ENCODE assay signal across 13 cellular contexts in genomic region chr1:161315841-161316674, GRCh38. TPM values are rescaled to one million over a fixed set of nuclear protein-coding genes. Genes with fewer than 3 reads are reported as not detected.
A peak's percentile ranks its signal among the peaks of the same experiment; 100 is the strongest.
DNase-seq lines count a peak whose midpoint lies in the region; ATAC-seq and TF ChIP-seq lines count a peak whose summit lies in the region.
"Not testable (repeated sequence)": the region's sequence is repeated elsewhere in the genome, so short reads cannot be mapped to it uniquely, and the experiment has no call there.
"Had no signal": no experiment of that assay in that cellular context is flagged by ENCODE, and none has a peak within 500 bp of the region (broad histone marks: within the 10 kb centered on the region; RNA-seq: fewer than 3 reads in every experiment).

No MANE protein-coding gene starts in this region.

- peak overlapping the region; percentile 100 for H3K4me2 ChIP-seq in Karpas-422 (ENCODE audit: low read depth, low read length, poor library complexity, severe bottlenecking)

- H3K36me3 ChIP-seq in CD8-positive, alpha-beta T cell (ENCODE audit: insufficient read depth, low read length); Karpas-422 (ENCODE audit: insufficient read depth, low read length); iPS-20b (ENCODE audit: insufficient read depth, low read depth, low read length): not testable (repeated sequence)

- peaks cover 14% of the 10 kb centered on the region for H3K4me1 ChIP-seq in CD8-positive, alpha-beta T cell (ENCODE audit: insufficient read depth, low read length)
- H3K4me1 ChIP-seq in Karpas-422 (ENCODE audit: low read length), result peaks cover 49% of the 10 kb centered on the region
- peaks cover 13% of the 10 kb centered on the region for H3K4me1 ChIP-seq in iPS-20b (ENCODE audit: insufficient read depth, low read length)

- POLR2A ChIA-PET in CD8-positive, alpha-beta T cell (lab: Charles Lee), result interaction anchor here (1.2 kb wide), 1 partner anchor 10 kb away, joined by 4 read pairs; no protein-coding TSS in a partner anchor

- not testable (repeated sequence) for DNase-seq in CD8-positive, alpha-beta T cell; T-helper 2 cell treated with Interferon-gamma antibody and Interleukin-4, amounts not matched to agents 5 μg/mL and 100 μg/mL, for 36 hours (ENCODE audit: low spot score); activated naive CD4-positive, alpha-beta T cell treated with anti-CD3 and anti-CD28 coated beads for 36 hours; progenitor cell of endocrine pancreas (ENCODE audit: low spot score, unreplicated experiment)
- peak; percentile 73 for DNase-seq in Karpas-422

- not testable (repeated sequence) for TF ChIP-seq CTCF in CD8-positive, alpha-beta T cell (IDR thresholded peaks at IDR 0.05); progenitor cell of endocrine pancreas (IDR thresholded peaks at IDR 0.05; ENCODE audit: unreplicated experiment)

- H3K9me3 ChIP-seq in CD8-positive, alpha-beta T cell (ENCODE audit: low read length); Karpas-422 (ENCODE audit: low read length); iPS-20b (ENCODE audit: insufficient read depth, low read depth, low read length): not testable (repeated sequence)

- peaks cover 34% of the 10 kb centered on the region for H3K79me2 ChIP-seq in Karpas-422 (ENCODE audit: low read length)

- H3K4me3 ChIP-seq in CD8-positive, alpha-beta T cell (ENCODE audit: low read depth, low read length), result not testable (repeated sequence)
- H3K4me3 ChIP-seq in Karpas-422 (ENCODE audit: low read length) (peak overlapping the region; percentile 95), iPS-20b (ENCODE audit: low read length) (peak overlapping the region; percentile 33; the same call in 1 of the 2 replicates)

- not testable (repeated sequence) for H3K9me3 Mint-ChIP-seq in CD8-positive, alpha-beta T cell; T-helper 2 cell treated with Interferon-gamma antibody and Interleukin-4, amounts not matched to agents 5 μg/mL and 100 μg/mL, for 36 hours; activated naive CD4-positive, alpha-beta T cell treated with anti-CD3 and anti-CD28 coated beads for 36 hours; progenitor cell of endocrine pancreas (ENCODE audit: low read depth)

- H3K27ac Mint-ChIP-seq in CD8-positive, alpha-beta T cell, result peak overlapping the region; percentile 42
- H3K27ac Mint-ChIP-seq in T-helper 2 cell treated with Interferon-gamma antibody and Interleukin-4, amounts not matched to agents 5 μg/mL and 100 μg/mL, for 36 hours; activated naive CD4-positive, alpha-beta T cell treated with anti-CD3 and anti-CD28 coated beads for 36 hours; progenitor cell of endocrine pancreas: not testable (repeated sequence)

- H3K27me3 ChIP-seq in CD8-positive, alpha-beta T cell (ENCODE audit: insufficient read depth, low read length); Karpas-422 (ENCODE audit: low read length); iPS-20b (ENCODE audit: insufficient read depth, low read length): not testable (repeated sequence)

- H3K27ac ChIP-seq in CD8-positive, alpha-beta T cell (ENCODE audit: low read depth, low read length); iPS-20b (ENCODE audit: low read length): not testable (repeated sequence)
- H3K27ac ChIP-seq in Karpas-422 (ENCODE audit: low read length), result peak overlapping the region; percentile 88

- H3K9ac ChIP-seq in Karpas-422 (ENCODE audit: low read length), result peak overlapping the region; percentile 95
- H3K9ac ChIP-seq in iPS-20b (ENCODE audit: low read depth, low read length), result not testable (repeated sequence)

- H3K36me3 Mint-ChIP-seq in CD8-positive, alpha-beta T cell, result peaks cover 24% of the 10 kb centered on the region
- H3K36me3 Mint-ChIP-seq in T-helper 2 cell treated with Interferon-gamma antibody and Interleukin-4, amounts not matched to agents 5 μg/mL and 100 μg/mL, for 36 hours (ENCODE audit: low read depth); activated naive CD4-positive, alpha-beta T cell treated with anti-CD3 and anti-CD28 coated beads for 36 hours (ENCODE audit: low read depth); progenitor cell of endocrine pancreas (ENCODE audit: insufficient read depth): not testable (repeated sequence)

- not testable (repeated sequence) for H3K27me3 Mint-ChIP-seq in CD8-positive, alpha-beta T cell (ENCODE audit: low read depth); T-helper 2 cell treated with Interferon-gamma antibody and Interleukin-4, amounts not matched to agents 5 μg/mL and 100 μg/mL, for 36 hours (ENCODE audit: low read depth); activated naive CD4-positive, alpha-beta T cell treated with anti-CD3 and anti-CD28 coated beads for 36 hours (ENCODE audit: low read depth); progenitor cell of endocrine pancreas

- CTCF ChIA-PET in CD8-positive, alpha-beta T cell (lab: Charles Lee), result interaction anchor here (1.3 to 2.7 kb wide), 2 partner anchors 10 to 89 kb away, joined by 4 to 12 read pairs; no protein-coding TSS in a partner anchor
- CTCF ChIA-PET in activated naive CD4-positive, alpha-beta T cell treated with anti-CD3 and anti-CD28 coated beads for 36 hours (lab: Charles Lee), result not testable (repeated sequence)

- peak overlapping the region; percentile 97 for H3K4me3 Mint-ChIP-seq in CD8-positive, alpha-beta T cell
- H3K4me3 Mint-ChIP-seq in T-helper 2 cell treated with Interferon-gamma antibody and Interleukin-4, amounts not matched to agents 5 μg/mL and 100 μg/mL, for 36 hours, result peak overlapping the region; percentile 99
- peak overlapping the region; percentile 97 for H3K4me3 Mint-ChIP-seq in activated naive CD4-positive, alpha-beta T cell treated with anti-CD3 and anti-CD28 coated beads for 36 hours
- peak overlapping the region; percentile 96 for H3K4me3 Mint-ChIP-seq in progenitor cell of endocrine pancreas (ENCODE audit: low read depth)

- not testable (repeated sequence) for ATAC-seq in CD8-positive, alpha-beta T cell

- H3K4me1 Mint-ChIP-seq in CD8-positive, alpha-beta T cell (ENCODE audit: low read depth), result peaks cover 29% of the 10 kb centered on the region
- peaks cover 26% of the 10 kb centered on the region for H3K4me1 Mint-ChIP-seq in T-helper 2 cell treated with Interferon-gamma antibody and Interleukin-4, amounts not matched to agents 5 μg/mL and 100 μg/mL, for 36 hours (ENCODE audit: low read depth)
- peaks cover 22% of the 10 kb centered on the region for H3K4me1 Mint-ChIP-seq in activated naive CD4-positive, alpha-beta T cell treated with anti-CD3 and anti-CD28 coated beads for 36 hours (ENCODE audit: low read depth)
- H3K4me1 Mint-ChIP-seq in progenitor cell of endocrine pancreas (ENCODE audit: low read depth), result peaks cover 15% of the 10 kb centered on the region

- not testable (repeated sequence) for H4K20me1 ChIP-seq in Karpas-422 (ENCODE audit: insufficient read depth, low read depth, low read length)

- intact Hi-C loops in CD8-positive, alpha-beta T cell (cut with DNase I, micrococcal nuclease), result loop anchor here (2.0 kb wide), 4 partner anchors 89 to 973 kb away; partner anchors contain the start of genes COPA (in 1 of the 2), NCSTN (in 1 of the 2), NDUFS2 (in 1 of the 2) and TOMM40L (in 1 of the 2)
- intact Hi-C loops in activated naive CD4-positive, alpha-beta T cell treated with anti-CD3 and anti-CD28 coated beads for 36 hours (cut with micrococcal nuclease), result loop anchor here (10.0 kb wide), 1 partner anchor 429 kb away; the partner anchor contains the start of gene DUSP12

- not testable (repeated sequence) for H2AFZ ChIP-seq in Karpas-422 (ENCODE audit: low read length)

- not testable (repeated sequence) for H3K9me2 ChIP-seq in Karpas-422 (replicated peaks; ENCODE audit: insufficient read depth, low read length)

RNA-seq across cellular contexts. Expression of gene SDHC, which starts 1.9 kb away (rescaled TPM):
- total RNA-seq in CD8-positive, alpha-beta T cell, result 10 to 100 TPM; 41.5 to 41.9 TPM
- 14.2 and 48.8 TPM in 2 replicates for total RNA-seq in Karpas-422 (2014; rRNA removed; shearing (Covaris generic); ENCODE audit: low replicate concordance)
- 100 to 1,000 TPM; 201 TPM for total RNA-seq in activated naive CD4-positive, alpha-beta T cell treated with anti-CD3 and anti-CD28 coated beads for 36 hours
- total RNA-seq in progenitor cell of endocrine pancreas, result 167 and 190 TPM in 2 replicates

RNA-seq across cellular contexts. Expression of gene MPZ, which starts 6.3 kb away (rescaled TPM):
- total RNA-seq in CD8-positive, alpha-beta T cell, result 1 to 10 TPM; 2.1 to 2.6 TPM
- 4.0 and 6.9 TPM in 2 replicates for total RNA-seq in Karpas-422 (2014; rRNA removed; shearing (Covaris generic); ENCODE audit: low replicate concordance)
- total RNA-seq in activated naive CD4-positive, alpha-beta T cell treated with anti-CD3 and anti-CD28 coated beads for 36 hours, result 1 to 10 TPM; 4.4 to 5.9 TPM
- total RNA-seq in progenitor cell of endocrine pancreas, result 4.4 and 4.5 TPM in 2 replicates

RNA-seq across cellular contexts. Expression of gene CFAP126, which starts 51.6 kb away (rescaled TPM):
- not detected for total RNA-seq in CD8-positive, alpha-beta T cell
- not detected in 2 replicates for total RNA-seq in Karpas-422 (2014; rRNA removed; shearing (Covaris generic); ENCODE audit: low replicate concordance)
- total RNA-seq in activated naive CD4-positive, alpha-beta T cell treated with anti-CD3 and anti-CD28 coated beads for 36 hours, result not detected
- total RNA-seq in progenitor cell of endocrine pancreas, result 0.65 and 1.4 TPM in 2 replicates
- total RNA-seq: activated naive CD8-positive, alpha-beta T cell treated with anti-CD3 and anti-CD28 coated beads, Interleukin-2, amount 10 ng/mL, durations not matched to agents 7 days and 5 days; dermis blood vessel endothelial cell; epithelial cell of proximal tubule; frontal cortex; mononuclear cell; PC-3; sigmoid colon had no signal

RNA-seq across cellular contexts. Expression of gene PCP4L1, which starts 57.5 kb away (rescaled TPM):
- not detected for total RNA-seq in CD8-positive, alpha-beta T cell
- 0.14 TPM in 1 of 2 replicates, not detected in the other for total RNA-seq in Karpas-422 (2014; rRNA removed; shearing (Covaris generic); ENCODE audit: low replicate concordance)
- under 1 TPM; 0.24 to 0.37 TPM for total RNA-seq in activated naive CD4-positive, alpha-beta T cell treated with anti-CD3 and anti-CD28 coated beads for 36 hours
- 0.86 and 1.1 TPM in 2 replicates for total RNA-seq in progenitor cell of endocrine pancreas
- total RNA-seq: dermis blood vessel endothelial cell, mononuclear cell had no signal
